ENCODE assay signal across 10 cellular contexts in genomic region chr13:52665325-52665724, GRCh38. TPM values are rescaled to one million over a fixed set of nuclear protein-coding genes. Genes with fewer than 3 reads are reported as not detected.
DNase-seq lines count a peak whose midpoint lies in the region; ATAC-seq and TF ChIP-seq lines count a peak whose summit lies in the region.
"Had no signal": no experiment of that assay in that cellular context is flagged by ENCODE, and none has a peak within 500 bp of the region (broad histone marks: within the 10 kb centered on the region; RNA-seq: fewer than 3 reads in every experiment).

No MANE protein-coding gene starts in this region.

- H3K27ac ChIP-seq in heart left ventricle (no peak overlapping the region), right atrium auricular region (no peak overlapping the region), OCI-LY1 (ENCODE audit: low read depth, low read length, poor library complexity, severe bottlenecking) (no peak overlapping the region)

- no peaks in the 10 kb centered on the region for H3K9me3 ChIP-seq in heart left ventricle
- H3K9me3 ChIP-seq in right atrium auricular region = no peaks in the 10 kb centered on the region
- H3K9me3 ChIP-seq in OCI-LY1 (ENCODE audit: low read length) = no peaks in the 10 kb centered on the region

- H3K36me3 ChIP-seq in heart left ventricle = peaks cover 0 to 100% (median 91%) of the 10 kb centered on the region in 9 donors
- peaks cover 70% of the 10 kb centered on the region for H3K36me3 ChIP-seq in right atrium auricular region
- peaks cover 94% of the 10 kb centered on the region for H3K36me3 ChIP-seq in OCI-LY1 (ENCODE audit: insufficient read depth, low read length)

- no peak for TF ChIP-seq POLR2A in heart left ventricle (IDR thresholded peaks at IDR 0.05)

- H3K9me3 Mint-ChIP-seq in type B pancreatic cell = no peaks in the 10 kb centered on the region
- H3K9me3 Mint-ChIP-seq: activated B cell treated with CpG ODN at 0.5 μM for 24 hours; naive thymus-derived CD8-positive, alpha-beta T cell had no signal

- no peak overlapping the region for H3K4me2 ChIP-seq in OCI-LY1 (ENCODE audit: low read length)

- no peaks in the 10 kb centered on the region for H3K27me3 ChIP-seq in heart left ventricle
- H3K27me3 ChIP-seq in right atrium auricular region = no peaks in the 10 kb centered on the region
- H3K27me3 ChIP-seq in OCI-LY1 (ENCODE audit: insufficient read depth, low read length) = no peaks in the 10 kb centered on the region

- H3K4me1 ChIP-seq in heart left ventricle = no peaks in the 10 kb centered on the region
- no peaks in the 10 kb centered on the region for H3K4me1 ChIP-seq in right atrium auricular region
- no peaks in the 10 kb centered on the region for H3K4me1 ChIP-seq in OCI-LY1 (ENCODE audit: insufficient read depth, low read length, severe bottlenecking)

- H3K9ac ChIP-seq in OCI-LY1 (ENCODE audit: low read length) = no peak overlapping the region

- no peak overlapping the region for H2AFZ ChIP-seq in OCI-LY1 (ENCODE audit: low read length)

- no peak for ATAC-seq in heart left ventricle
- no peak for ATAC-seq in HG03095 (IDR thresholded peaks at IDR 0.05; ENCODE audit: unreplicated experiment)
- no peak for ATAC-seq in GM19328 (IDR thresholded peaks at IDR 0.05; ENCODE audit: unreplicated experiment)

- no peaks in the 10 kb centered on the region for H3K27me3 Mint-ChIP-seq in type B pancreatic cell
- H3K27me3 Mint-ChIP-seq: activated B cell treated with CpG ODN at 0.5 μM for 24 hours; naive thymus-derived CD8-positive, alpha-beta T cell had no signal

- H3K79me2 ChIP-seq in OCI-LY1 (ENCODE audit: insufficient read depth, low read length) = no peaks in the 10 kb centered on the region

- H3K4me1 Mint-ChIP-seq in type B pancreatic cell (ENCODE audit: unreplicated experiment) = no peaks in the 10 kb centered on the region
- H3K4me1 Mint-ChIP-seq: activated B cell treated with CpG ODN at 0.5 μM for 24 hours had no signal

- H3K4me3 ChIP-seq in heart left ventricle = no peak overlapping the region
- H3K4me3 ChIP-seq in right atrium auricular region = no peak overlapping the region
- H3K4me3 ChIP-seq in OCI-LY1 (ENCODE audit: low read depth, low read length, poor library complexity, severe bottlenecking) = no peak overlapping the region

- peak in 11 of 12 donors; percentile 20 to 55 (median 40) for TF ChIP-seq CTCF in heart left ventricle (IDR thresholded peaks at IDR 0.05)
- TF ChIP-seq CTCF in right atrium auricular region (IDR thresholded peaks at IDR 0.05) = peak in 1 of 2 donors; percentile 48
- peak; percentile 48 for TF ChIP-seq CTCF in OCI-LY1 (IDR thresholded peaks at IDR 0.05; ENCODE audit: low read length)
- peak; percentile 74 for TF ChIP-seq CTCF in type B pancreatic cell (conservative IDR thresholded peaks at IDR 0.05)

- intact Hi-C loops in heart left ventricle (cut with DNase I) = loop anchor here in 1 of 10 donors (10.0 kb wide), 1 partner anchor 139 kb away; no protein-coding TSS in a partner anchor

- peaks cover 15% of the 10 kb centered on the region for H3K36me3 Mint-ChIP-seq in type B pancreatic cell

- no peak for DNase-seq in heart left ventricle
- no peak for DNase-seq in right atrium auricular region (ENCODE audit: low spot score)
- peak; percentile 7 for DNase-seq in fibroblast of gingiva (ENCODE audit: low read depth)
- DNase-seq in type B pancreatic cell (ENCODE audit: extremely low spot score, unreplicated experiment) = no peak
- DNase-seq in NCI-H1436 (lab: John Stamatoyannopoulos, UW) = no peak
- DNase-seq: activated B cell treated with CpG ODN at 0.5 μM for 24 hours had no signal

- H4K20me1 ChIP-seq in OCI-LY1 (ENCODE audit: insufficient read depth, low read length) = no peaks in the 10 kb centered on the region

- no peaks in the 10 kb centered on the region for H3K9me2 ChIP-seq in OCI-LY1 (ENCODE audit: low read depth, low read length)

- H3K4me3 Mint-ChIP-seq in type B pancreatic cell = no peak overlapping the region
- H3K4me3 Mint-ChIP-seq: activated B cell treated with CpG ODN at 0.5 μM for 24 hours; naive thymus-derived CD8-positive, alpha-beta T cell had no signal

- no peak overlapping the region for H3K27ac Mint-ChIP-seq in type B pancreatic cell
- H3K27ac Mint-ChIP-seq: activated B cell treated with CpG ODN at 0.5 μM for 24 hours had no signal

- no peaks in the 10 kb centered on the region for H3F3A ChIP-seq in OCI-LY1 (ENCODE audit: insufficient read depth, low read length)

RNA-seq across cellular contexts. Expression of gene SUGT1, which starts 12.7 kb away (rescaled TPM):
- 10 to 100 TPM; 32.7 to 59.2 (median 47.4) TPM for total RNA-seq in heart left ventricle
- 10 to 100 TPM; 42.6 to 70.8 TPM for polyA plus RNA-seq in heart left ventricle
- total RNA-seq in right atrium auricular region = 10 to 100 TPM; 33.4 to 38.3 TPM
- total RNA-seq in type B pancreatic cell (ENCODE audit: low replicate concordance) = 45.9 and 56.8 TPM in 2 replicates

RNA-seq across cellular contexts. Expression of gene HNRNPA1L2, which starts 23.1 kb away (rescaled TPM):
- total RNA-seq in heart left ventricle (1 to 10 TPM in 8 of 9 donors, under 1 TPM in 1; 0.81 to 4.7 (median 3.0) TPM), right atrium auricular region (1 to 10 TPM; 1.8 to 2.2 TPM), type B pancreatic cell (ENCODE audit: low replicate concordance) (4.9 and 11.6 TPM in 2 replicates)
- 1 to 10 TPM; 3.6 to 4.7 TPM for polyA plus RNA-seq in heart left ventricle
